Comparison of ENCODE assay signal across 1 cellular context in genomic region chrX:15335135-15336022, GRCh38.
TF ChIP-seq lines count a peak whose summit lies in the region.

Gene PIGA, minus strand, starts transcription at chrX:15335523. Its CDS starts 3,593 bp downstream, at chrX:15331930.

TF ChIP-seq in HepG2, 621 proteins besides CTCF, POLR2A, EP300 and RAD21 (continued from another document and continues in another):
- no peak for TF ChIP-seq ZNF674 (CRISPR knock-in tag; IDR thresholded peaks at IDR 0.05; ENCODE audit: low read depth)
- no peak for TF ChIP-seq ZNF597 (CRISPR knock-in tag; IDR thresholded peaks at IDR 0.05)
- TF ChIP-seq ATF1 (CRISPR knock-in tag; IDR thresholded peaks at IDR 0.05): peak; percentile 85
- peak; percentile 63 for TF ChIP-seq ELF1 (CRISPR knock-in tag; IDR thresholded peaks at IDR 0.05)
- TF ChIP-seq SNAI1 (CRISPR knock-in tag; IDR thresholded peaks at IDR 0.05; ENCODE audit: borderline replicate concordance): no peak
- TF ChIP-seq BCL3 (CRISPR knock-in tag; IDR thresholded peaks at IDR 0.05): peak; percentile 62; the same call in 1 of the 2 replicates
- peak; percentile 90 for TF ChIP-seq NFYC (CRISPR knock-in tag; IDR thresholded peaks at IDR 0.05)
- TF ChIP-seq NFYB (CRISPR knock-in tag; IDR thresholded peaks at IDR 0.05): peak; percentile 91
- TF ChIP-seq RARG (CRISPR knock-in tag; IDR thresholded peaks at IDR 0.05; ENCODE audit: low read depth): no peak
- no peak for TF ChIP-seq ZNF12 (CRISPR knock-in tag; IDR thresholded peaks at IDR 0.05)
- TF ChIP-seq SALL1 (CRISPR knock-in tag; IDR thresholded peaks at IDR 0.05): peak; percentile 46
- no peak for TF ChIP-seq ARHGAP35 (CRISPR knock-in tag; IDR thresholded peaks at IDR 0.05; ENCODE audit: borderline replicate concordance)
- peak; percentile 41; the same call in 1 of the 2 replicates for TF ChIP-seq RFX5 (IDR thresholded peaks at IDR 0.05; ENCODE audit: low read depth, low read length)
- TF ChIP-seq THAP11 (CRISPR knock-in tag; IDR thresholded peaks at IDR 0.05): peak; percentile 73
- no peak for TF ChIP-seq BRF2 (CRISPR knock-in tag; IDR thresholded peaks at IDR 0.05)
- no peak for TF ChIP-seq TP53 (CRISPR knock-in tag; conservative IDR thresholded peaks at IDR 0.05)
- no peak for TF ChIP-seq NFIC (IDR thresholded peaks at IDR 0.05; ENCODE audit: low read length)
- no peak for TF ChIP-seq MTERF4 (CRISPR knock-in tag; IDR thresholded peaks at IDR 0.05)
- no peak for TF ChIP-seq ZBTB25 (CRISPR knock-in tag; IDR thresholded peaks at IDR 0.05)
- TF ChIP-seq YEATS4 (CRISPR knock-in tag; IDR thresholded peaks at IDR 0.05; ENCODE audit: borderline replicate concordance): peak; percentile 39; the same call in 1 of the 2 replicates
- TF ChIP-seq MTA1 (CRISPR knock-in tag; IDR thresholded peaks at IDR 0.05; ENCODE audit: borderline replicate concordance): peak; percentile 56; the same call in 1 of the 2 replicates
- 0 out of 2 replicates have a peak, but pooled peaks have one; percentile 26 for TF ChIP-seq IRF9 (CRISPR knock-in tag; IDR thresholded peaks at IDR 0.05; ENCODE audit: borderline replicate concordance)
- TF ChIP-seq TFDP1 (CRISPR knock-in tag; IDR thresholded peaks at IDR 0.05; ENCODE audit: borderline replicate concordance): peak; percentile 75; the same call in 1 of the 2 replicates
- TF ChIP-seq DNMT3B (CRISPR knock-in tag; conservative IDR thresholded peaks at IDR 0.05): no peak
- TF ChIP-seq GMEB1 (CRISPR knock-in tag; IDR thresholded peaks at IDR 0.05; ENCODE audit: borderline replicate concordance): peak; percentile 93
- TF ChIP-seq GATAD1 (CRISPR knock-in tag; IDR thresholded peaks at IDR 0.05): peak; percentile 75
- TF ChIP-seq NRL (CRISPR knock-in tag; IDR thresholded peaks at IDR 0.05; ENCODE audit: borderline replicate concordance): peak; percentile 53; the same call in 1 of the 2 replicates
- TF ChIP-seq ELF3 (CRISPR knock-in tag; IDR thresholded peaks at IDR 0.05): peak; percentile 30; the same call in 1 of the 2 replicates
- peak; percentile 92 for TF ChIP-seq SAP130 (CRISPR knock-in tag; IDR thresholded peaks at IDR 0.05; ENCODE audit: low read depth)
- TF ChIP-seq ERF (CRISPR knock-in tag; IDR thresholded peaks at IDR 0.05): no peak
- peak; percentile 50; the same call in 1 of the 2 replicates for TF ChIP-seq HNF1B (CRISPR knock-in tag; IDR thresholded peaks at IDR 0.05)
- no peak for TF ChIP-seq ZSCAN9 (CRISPR knock-in tag; IDR thresholded peaks at IDR 0.05; ENCODE audit: borderline replicate concordance)
- TF ChIP-seq ZNF274 (CRISPR knock-in tag; IDR thresholded peaks at IDR 0.05): 0 out of 2 replicates have a peak, but pooled peaks have one; percentile 50
- peak; percentile 49; the same call in 1 of the 2 replicates for TF ChIP-seq E2F1 (CRISPR knock-in tag; IDR thresholded peaks at IDR 0.05)
- peak; percentile 90 for TF ChIP-seq GABPB1 (CRISPR knock-in tag; IDR thresholded peaks at IDR 0.05)
- TF ChIP-seq AGO2 (optimal IDR thresholded peaks at IDR 0.05; ENCODE audit: low read depth, low read length): peak; percentile 33
- TF ChIP-seq ZNF687 (CRISPR knock-in tag; IDR thresholded peaks at IDR 0.05): peak; percentile 74
- no peak for TF ChIP-seq SAFB2 (CRISPR knock-in tag; IDR thresholded peaks at IDR 0.05; ENCODE audit: borderline replicate concordance, low read depth)
- TF ChIP-seq ZNF598 (CRISPR knock-in tag; IDR thresholded peaks at IDR 0.05; ENCODE audit: borderline replicate concordance): peak; percentile 47; the same call in 1 of the 2 replicates
- no peak for TF ChIP-seq ZNF143 (CRISPR knock-in tag; IDR thresholded peaks at IDR 0.05)
- TF ChIP-seq ZFX (CRISPR knock-in tag; IDR thresholded peaks at IDR 0.05; ENCODE audit: low read depth): peak; percentile 73; the same call in 1 of the 2 replicates
- TF ChIP-seq PRDM4 (CRISPR knock-in tag; IDR thresholded peaks at IDR 0.05; ENCODE audit: borderline replicate concordance): no peak
- peak; percentile 81 for TF ChIP-seq ZBTB21 (CRISPR knock-in tag; IDR thresholded peaks at IDR 0.05)
